ENCODE assay signal across 1 cellular context in genomic region chr17:1597861-1598342, GRCh38.
A peak's percentile ranks its signal among the peaks of the same experiment; 100 is the strongest.
TF ChIP-seq lines count a peak whose summit lies in the region.

No MANE protein-coding gene starts in this region.

TF ChIP-seq in HepG2, 621 proteins besides CTCF, POLR2A, EP300 and RAD21 (continued from another document):
- TF ChIP-seq, protein P1, sequence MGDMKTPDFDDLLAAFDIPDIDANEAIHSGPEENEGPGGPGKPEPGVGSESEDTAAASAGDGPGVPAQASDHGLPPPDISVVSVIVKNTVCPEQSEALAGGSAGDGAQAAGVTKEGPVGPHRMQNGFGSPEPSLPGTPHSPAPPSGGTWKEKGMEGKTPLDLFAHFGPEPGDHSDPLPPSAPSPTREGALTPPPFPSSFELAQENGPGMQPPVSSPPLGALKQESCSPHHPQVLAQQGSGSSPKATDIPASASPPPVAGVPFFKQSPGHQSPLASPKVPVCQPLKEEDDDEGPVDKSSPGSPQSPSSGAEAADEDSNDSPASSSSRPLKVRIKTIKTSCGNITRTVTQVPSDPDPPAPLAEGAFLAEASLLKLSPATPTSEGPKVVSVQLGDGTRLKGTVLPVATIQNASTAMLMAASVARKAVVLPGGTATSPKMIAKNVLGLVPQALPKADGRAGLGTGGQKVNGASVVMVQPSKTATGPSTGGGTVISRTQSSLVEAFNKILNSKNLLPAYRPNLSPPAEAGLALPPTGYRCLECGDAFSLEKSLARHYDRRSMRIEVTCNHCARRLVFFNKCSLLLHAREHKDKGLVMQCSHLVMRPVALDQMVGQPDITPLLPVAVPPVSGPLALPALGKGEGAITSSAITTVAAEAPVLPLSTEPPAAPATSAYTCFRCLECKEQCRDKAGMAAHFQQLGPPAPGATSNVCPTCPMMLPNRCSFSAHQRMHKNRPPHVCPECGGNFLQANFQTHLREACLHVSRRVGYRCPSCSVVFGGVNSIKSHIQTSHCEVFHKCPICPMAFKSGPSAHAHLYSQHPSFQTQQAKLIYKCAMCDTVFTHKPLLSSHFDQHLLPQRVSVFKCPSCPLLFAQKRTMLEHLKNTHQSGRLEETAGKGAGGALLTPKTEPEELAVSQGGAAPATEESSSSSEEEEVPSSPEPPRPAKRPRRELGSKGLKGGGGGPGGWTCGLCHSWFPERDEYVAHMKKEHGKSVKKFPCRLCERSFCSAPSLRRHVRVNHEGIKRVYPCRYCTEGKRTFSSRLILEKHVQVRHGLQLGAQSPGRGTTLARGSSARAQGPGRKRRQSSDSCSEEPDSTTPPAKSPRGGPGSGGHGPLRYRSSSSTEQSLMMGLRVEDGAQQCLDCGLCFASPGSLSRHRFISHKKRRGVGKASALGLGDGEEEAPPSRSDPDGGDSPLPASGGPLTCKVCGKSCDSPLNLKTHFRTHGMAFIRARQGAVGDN (CRISPR knock-in tag; IDR thresholded peaks at IDR 0.05): peak; percentile 99
- no peak for TF ChIP-seq ZNF337 (CRISPR knock-in tag; IDR thresholded peaks at IDR 0.05; ENCODE audit: borderline replicate concordance, low read depth)
- no peak for TF ChIP-seq ZFYVE20 (CRISPR knock-in tag; IDR thresholded peaks at IDR 0.05; ENCODE audit: borderline replicate concordance, low read depth)
- TF ChIP-seq, protein P2, sequence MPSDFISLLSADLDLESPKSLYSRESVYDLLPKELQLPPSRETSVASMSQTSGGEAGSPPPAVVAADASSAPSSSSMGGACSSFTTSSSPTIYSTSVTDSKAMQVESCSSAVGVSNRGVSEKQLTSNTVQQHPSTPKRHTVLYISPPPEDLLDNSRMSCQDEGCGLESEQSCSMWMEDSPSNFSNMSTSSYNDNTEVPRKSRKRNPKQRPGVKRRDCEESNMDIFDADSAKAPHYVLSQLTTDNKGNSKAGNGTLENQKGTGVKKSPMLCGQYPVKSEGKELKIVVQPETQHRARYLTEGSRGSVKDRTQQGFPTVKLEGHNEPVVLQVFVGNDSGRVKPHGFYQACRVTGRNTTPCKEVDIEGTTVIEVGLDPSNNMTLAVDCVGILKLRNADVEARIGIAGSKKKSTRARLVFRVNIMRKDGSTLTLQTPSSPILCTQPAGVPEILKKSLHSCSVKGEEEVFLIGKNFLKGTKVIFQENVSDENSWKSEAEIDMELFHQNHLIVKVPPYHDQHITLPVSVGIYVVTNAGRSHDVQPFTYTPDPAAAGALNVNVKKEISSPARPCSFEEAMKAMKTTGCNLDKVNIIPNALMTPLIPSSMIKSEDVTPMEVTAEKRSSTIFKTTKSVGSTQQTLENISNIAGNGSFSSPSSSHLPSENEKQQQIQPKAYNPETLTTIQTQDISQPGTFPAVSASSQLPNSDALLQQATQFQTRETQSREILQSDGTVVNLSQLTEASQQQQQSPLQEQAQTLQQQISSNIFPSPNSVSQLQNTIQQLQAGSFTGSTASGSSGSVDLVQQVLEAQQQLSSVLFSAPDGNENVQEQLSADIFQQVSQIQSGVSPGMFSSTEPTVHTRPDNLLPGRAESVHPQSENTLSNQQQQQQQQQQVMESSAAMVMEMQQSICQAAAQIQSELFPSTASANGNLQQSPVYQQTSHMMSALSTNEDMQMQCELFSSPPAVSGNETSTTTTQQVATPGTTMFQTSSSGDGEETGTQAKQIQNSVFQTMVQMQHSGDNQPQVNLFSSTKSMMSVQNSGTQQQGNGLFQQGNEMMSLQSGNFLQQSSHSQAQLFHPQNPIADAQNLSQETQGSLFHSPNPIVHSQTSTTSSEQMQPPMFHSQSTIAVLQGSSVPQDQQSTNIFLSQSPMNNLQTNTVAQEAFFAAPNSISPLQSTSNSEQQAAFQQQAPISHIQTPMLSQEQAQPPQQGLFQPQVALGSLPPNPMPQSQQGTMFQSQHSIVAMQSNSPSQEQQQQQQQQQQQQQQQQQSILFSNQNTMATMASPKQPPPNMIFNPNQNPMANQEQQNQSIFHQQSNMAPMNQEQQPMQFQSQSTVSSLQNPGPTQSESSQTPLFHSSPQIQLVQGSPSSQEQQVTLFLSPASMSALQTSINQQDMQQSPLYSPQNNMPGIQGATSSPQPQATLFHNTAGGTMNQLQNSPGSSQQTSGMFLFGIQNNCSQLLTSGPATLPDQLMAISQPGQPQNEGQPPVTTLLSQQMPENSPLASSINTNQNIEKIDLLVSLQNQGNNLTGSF (CRISPR knock-in tag; IDR thresholded peaks at IDR 0.05): no peak
- TF ChIP-seq ZMYM2 (CRISPR knock-in tag; IDR thresholded peaks at IDR 0.05): peak; percentile 81
- no peak for TF ChIP-seq NFATC3 (CRISPR knock-in tag; IDR thresholded peaks at IDR 0.05)
- TF ChIP-seq SNRNP70 (IDR thresholded peaks at IDR 0.05; ENCODE audit: low read depth, low read length): no peak
TF ChIP-seq in HepG2: peak in this region for 152.
